Comparison of ENCODE assay signal across 8 cellular contexts in genomic region chr6:89999154-89999553, GRCh38.
DNase-seq lines count a peak whose midpoint lies in the region; ATAC-seq and TF ChIP-seq lines count a peak whose summit lies in the region.

No MANE protein-coding gene starts in this region.

- no peak overlapping the region for H3K27ac ChIP-seq in PC-3 (ENCODE audit: low read length)

- ATAC-seq in GM21515 (IDR thresholded peaks at IDR 0.05; ENCODE audit: unreplicated experiment), result no peak
- ATAC-seq in PC-3, result no peak
- no peak for ATAC-seq in GM19328 (IDR thresholded peaks at IDR 0.05; ENCODE audit: unreplicated experiment)

- H3K27me3 ChIP-seq in PC-3 (ENCODE audit: low read length), result no peaks in the 10 kb centered on the region

- no peaks in the 10 kb centered on the region for H3K9me3 ChIP-seq in PC-3 (ENCODE audit: low read length)

- H4K20me1 ChIP-seq in PC-3 (ENCODE audit: low read length), result no peaks in the 10 kb centered on the region

- intact Hi-C loops in PC-3 (cut with micrococcal nuclease), result no loop called here

- H3K9me2 ChIP-seq in PC-3 (replicated peaks; ENCODE audit: low read length), result no peaks in the 10 kb centered on the region

- no peaks in the 10 kb centered on the region for H3K9me3 Mint-ChIP-seq in activated naive CD8-positive, alpha-beta T cell treated with anti-CD3 and anti-CD28 coated beads for 36 hours

- no peak overlapping the region for H3K4me3 Mint-ChIP-seq in activated naive CD8-positive, alpha-beta T cell treated with anti-CD3 and anti-CD28 coated beads for 36 hours

- no peaks in the 10 kb centered on the region for H3K27me3 Mint-ChIP-seq in activated naive CD8-positive, alpha-beta T cell treated with anti-CD3 and anti-CD28 coated beads for 36 hours

- no peaks in the 10 kb centered on the region for H3K79me2 ChIP-seq in PC-3 (ENCODE audit: low read length)

- H3K4me1 ChIP-seq in PC-3 (ENCODE audit: insufficient read depth, low read length), result peaks cover 21% of the 10 kb centered on the region

- no peak overlapping the region for H3K9ac ChIP-seq in PC-3 (ENCODE audit: low read length)

- no peak overlapping the region for H3K4me3 ChIP-seq in PC-3 (ENCODE audit: low read length)

- H3F3A ChIP-seq in PC-3 (ENCODE audit: low read length, unreplicated experiment), result no peaks in the 10 kb centered on the region

- H3K27ac Mint-ChIP-seq in activated naive CD8-positive, alpha-beta T cell treated with anti-CD3 and anti-CD28 coated beads for 36 hours, result peak overlapping the region; percentile 44

- POLR2A ChIA-PET in PC-3 (lab: Charles Lee; ENCODE audit: unreplicated experiment), result no interaction called here

- H3K4me2 ChIP-seq in PC-3 (ENCODE audit: low read length), result no peak overlapping the region

- no peak overlapping the region for H2AFZ ChIP-seq in PC-3 (ENCODE audit: low read length)

- H3K36me3 ChIP-seq in PC-3 (ENCODE audit: low read depth, low read length), result no peaks in the 10 kb centered on the region

- peaks cover 43% of the 10 kb centered on the region for H3K4me1 Mint-ChIP-seq in activated naive CD8-positive, alpha-beta T cell treated with anti-CD3 and anti-CD28 coated beads for 36 hours

- no TSS peak for BruUV-seq in PC-3 (replicated peaks; lab: Mats Ljungman, UMichigan)

- H3K36me3 Mint-ChIP-seq in activated naive CD8-positive, alpha-beta T cell treated with anti-CD3 and anti-CD28 coated beads for 36 hours, result peaks cover 48% of the 10 kb centered on the region

- DNase-seq in HK-2 (ENCODE audit: unreplicated experiment), result peak; percentile 37
- DNase-seq in NCI-H2171 treated with DMSO at 0.1 percent for 48 hours (lab: John Stamatoyannopoulos, UW), result peak; percentile 92
- no peak for DNase-seq in activated naive CD8-positive, alpha-beta T cell treated with anti-CD3 and anti-CD28 coated beads for 36 hours
- DNase-seq in mucosa of gallbladder (ENCODE audit: low spot score), result peak; percentile 20
- DNase-seq in ecto neural progenitor cell (ENCODE audit: low spot score), result no peak
- no peak for DNase-seq in PC-3

- no peak for TF ChIP-seq CTCF in PC-3 (conservative IDR thresholded peaks at IDR 0.05; ENCODE audit: low read depth, low read length)

- CTCF ChIA-PET in PC-3 (lab: Charles Lee), result no interaction called here

Comparison
In these comparisons a context has a peak if more than half of its experiments do, and no peak if none do; other contexts are left out.
1. DNase-seq: peak in HK-2 (single experiment), NCI-H2171 treated with DMSO at 0.1 percent for 48 hours (single experiment) and mucosa of gallbladder (single experiment); none in activated naive CD8-positive, alpha-beta T cell treated with anti-CD3 and anti-CD28 coated beads for 36 hours (single experiment), ecto neural progenitor cell (single experiment) and PC-3 (single experiment).